In the genomic region with DNA sequence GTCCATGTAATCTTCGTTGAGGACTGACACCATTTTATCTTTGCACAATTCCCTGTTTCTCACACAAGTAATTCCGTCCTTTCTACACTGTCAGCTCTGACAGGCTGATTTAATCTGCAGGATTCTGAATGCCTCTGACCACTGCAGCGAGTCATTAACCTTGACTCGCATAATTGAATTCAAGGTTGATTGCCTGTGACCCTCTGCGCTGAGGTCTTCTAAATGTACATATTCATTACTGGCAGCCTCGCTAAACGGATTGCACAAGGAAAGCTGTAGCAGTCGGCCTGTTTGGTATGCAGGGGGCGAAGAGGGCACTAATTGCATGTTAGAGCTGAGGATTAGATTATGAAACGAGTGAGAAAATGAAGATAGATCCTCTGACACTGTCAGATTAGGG, we compare ENCODE assay signal across 15 cellular contexts.
"Had no signal": no experiment of that assay in that cellular context is flagged by ENCODE, and none has a peak within 500 bp of the region (broad histone marks: within the 10 kb centered on the region; RNA-seq: fewer than 3 reads in every experiment).

No MANE protein-coding gene starts in this region.

- DNase-seq: activated CD4-positive, alpha-beta T cell treated with anti-CD3 and anti-CD28 coated beads, Interleukin-2, amount 50 U/mL, for 1 hour; activated naive CD4-positive, alpha-beta T cell treated with anti-CD3 and anti-CD28 coated beads, Interleukin-2, amount 10 ng/mL, durations not matched to agents 7 days and 5 days; colonic mucosa; hippocampal formation; lower lobe of right lung; midbrain; naive B cell; occipital lobe; sigmoid colon; stimulated activated CD8-positive, alpha-beta memory T cell treated with anti-CD3 and anti-CD28 coated beads, Interleukin-4, amount 100 ng/mL, for 48 hours; stimulated activated naive CD8-positive, alpha-beta T cell treated with anti-CD3 and anti-CD28 coated beads, Interleukin-15, Interleukin-2, amounts not matched to agents 100 U/mL and 50 U/mL, for 24 hours; upper lobe of right lung had no signal

- H3K9me3 Mint-ChIP-seq: activated naive CD4-positive, alpha-beta T cell treated with anti-CD3 and anti-CD28 coated beads, Interleukin-2, amount 10 ng/mL, durations not matched to agents 7 days and 5 days; activated T-helper 2 cell treated with anti-CD3 and anti-CD28 coated beads, Interferon-gamma antibody, Interleukin-2, Interleukin-4, amounts not matched to agents 10 μg/mL and 5 μg/mL and 100 μg/mL, durations not matched to agents 14 hours and 24 hours and 36 hours; T-helper 1 cell treated with Interleukin-12 subunit alpha and Interleukin-12 subunit beta and Interleukin-4 antibody, amounts not matched to agents 30 μg/mL and 1 μg/mL, for 36 hours had no signal

- H3K27ac Mint-ChIP-seq: activated naive CD4-positive, alpha-beta T cell treated with anti-CD3 and anti-CD28 coated beads, Interleukin-2, amount 10 ng/mL, durations not matched to agents 7 days and 5 days; activated T-helper 2 cell treated with anti-CD3 and anti-CD28 coated beads, Interferon-gamma antibody, Interleukin-2, Interleukin-4, amounts not matched to agents 10 μg/mL and 5 μg/mL and 100 μg/mL, durations not matched to agents 14 hours and 24 hours and 36 hours; naive B cell; progenitor cell of endocrine pancreas; T-helper 1 cell treated with Interleukin-12 subunit alpha and Interleukin-12 subunit beta and Interleukin-4 antibody, amounts not matched to agents 30 μg/mL and 1 μg/mL, for 36 hours had no signal

- H3K4me1 ChIP-seq: colonic mucosa, lower lobe of right lung, sigmoid colon, upper lobe of right lung had no signal

- H3K36me3 Mint-ChIP-seq: activated naive CD4-positive, alpha-beta T cell treated with anti-CD3 and anti-CD28 coated beads, Interleukin-2, amount 10 ng/mL, durations not matched to agents 7 days and 5 days; naive B cell had no signal

- H3K27me3 ChIP-seq: colonic mucosa, sigmoid colon, upper lobe of right lung had no signal

- H3K27me3 Mint-ChIP-seq: activated naive CD4-positive, alpha-beta T cell treated with anti-CD3 and anti-CD28 coated beads, Interleukin-2, amount 10 ng/mL, durations not matched to agents 7 days and 5 days; progenitor cell of endocrine pancreas had no signal

- H3K36me3 ChIP-seq: colonic mucosa, lower lobe of right lung, sigmoid colon, upper lobe of right lung had no signal

- H3K27ac ChIP-seq: colonic mucosa, lower lobe of right lung, sigmoid colon, upper lobe of right lung had no signal

- H3K4me1 Mint-ChIP-seq: activated naive CD4-positive, alpha-beta T cell treated with anti-CD3 and anti-CD28 coated beads, Interleukin-2, amount 10 ng/mL, durations not matched to agents 7 days and 5 days; naive B cell had no signal

- H3K4me3 Mint-ChIP-seq: activated naive CD4-positive, alpha-beta T cell treated with anti-CD3 and anti-CD28 coated beads, Interleukin-2, amount 10 ng/mL, durations not matched to agents 7 days and 5 days; naive B cell; T-helper 1 cell treated with Interleukin-12 subunit alpha and Interleukin-12 subunit beta and Interleukin-4 antibody, amounts not matched to agents 30 μg/mL and 1 μg/mL, for 36 hours had no signal

- H3K9me3 ChIP-seq: colonic mucosa, lower lobe of right lung, sigmoid colon, upper lobe of right lung had no signal

- H3K4me3 ChIP-seq: colonic mucosa, lower lobe of right lung, sigmoid colon, upper lobe of right lung had no signal
